In the genomic region with DNA sequence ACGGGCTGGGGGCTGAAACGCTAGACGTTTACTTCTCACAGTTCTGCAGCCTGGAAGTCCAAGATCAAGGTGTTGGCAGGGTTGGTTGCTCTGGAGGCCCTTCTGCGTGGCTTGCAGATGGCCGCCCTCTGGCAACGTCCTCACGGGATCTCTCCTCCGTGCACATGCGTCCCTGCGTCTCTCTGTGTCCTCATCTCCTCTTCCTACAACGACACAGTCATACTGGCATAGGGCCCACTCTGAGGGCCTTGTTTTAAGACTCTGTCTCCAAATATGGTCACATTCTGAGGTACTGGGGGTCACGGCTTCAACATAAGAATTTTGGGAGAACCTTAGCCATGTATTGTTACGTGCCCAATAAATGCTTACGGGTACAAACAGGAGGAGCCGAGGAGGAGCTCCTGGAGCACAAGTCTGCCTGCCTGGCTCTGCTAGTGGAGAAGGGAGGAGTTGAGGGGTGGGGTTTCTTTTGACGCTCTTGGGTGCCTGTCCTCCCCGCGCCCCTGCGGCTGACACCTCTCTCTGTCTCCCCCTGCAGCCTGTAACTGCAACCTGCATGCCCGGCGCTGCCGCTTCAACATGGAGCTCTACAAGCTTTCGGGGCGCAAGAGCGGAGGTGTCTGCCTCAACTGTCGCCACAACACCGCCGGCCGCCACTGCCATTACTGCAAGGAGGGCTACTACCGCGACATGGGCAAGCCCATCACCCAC, we compare ENCODE assay signal across 13 cellular contexts.
DNase-seq lines count a peak whose midpoint lies in the region; ATAC-seq, FAIRE-seq and TF ChIP-seq lines count a peak whose summit lies in the region.
"Had no signal": no experiment of that assay in that cellular context is flagged by ENCODE, and none has a peak within 500 bp of the region (broad histone marks: within the 10 kb centered on the region; RNA-seq: fewer than 3 reads in every experiment).

No MANE protein-coding gene starts in this region.

- no peak overlapping the region for H3K4me3 Mint-ChIP-seq in neural progenitor cell

- peaks cover 3% of the 10 kb centered on the region for H3K27me3 Mint-ChIP-seq in neural progenitor cell (ENCODE audit: insufficient read depth, low read depth)

- no peaks in the 10 kb centered on the region for H3K36me3 Mint-ChIP-seq in neural progenitor cell

- peaks cover 5% of the 10 kb centered on the region for H3K4me1 Mint-ChIP-seq in neural progenitor cell

- no peak overlapping the region for H3K27ac ChIP-seq in C4-2B
- H3K27ac ChIP-seq in Karpas-422 (ENCODE audit: low read length) = no peak overlapping the region
- no peak overlapping the region for H3K27ac ChIP-seq in neural progenitor cell
- H3K27ac ChIP-seq: BLaER1 treated with 17β-estradiol and CSF1 and Interleukin-3, amounts not matched to agents 10 nM and 100 nM; left lung had no signal

- TF ChIP-seq CTCF in C4-2B (conservative IDR thresholded peaks at IDR 0.05) (peak; percentile 68), bronchial epithelial cell (IDR thresholded peaks at IDR 0.05; ENCODE audit: insufficient read depth, low read length, severe bottlenecking) (peak; percentile 46), neural progenitor cell (IDR thresholded peaks at IDR 0.05) (peak; percentile 40)

- H3K36me3 ChIP-seq in Karpas-422 (ENCODE audit: insufficient read depth, low read length) (no peaks in the 10 kb centered on the region), bronchial epithelial cell (ENCODE audit: control insufficient read depth, insufficient read depth, low read length) (no peaks in the 10 kb centered on the region), neural progenitor cell (no peaks in the 10 kb centered on the region)
- H3K36me3 ChIP-seq: BLaER1 treated with 17β-estradiol and CSF1 and Interleukin-3, amounts not matched to agents 10 nM and 100 nM; left lung had no signal

- peaks cover 15% of the 10 kb centered on the region for H3K9me3 Mint-ChIP-seq in neural progenitor cell

- H3K4me1 ChIP-seq in Karpas-422 (ENCODE audit: low read length) (no peaks in the 10 kb centered on the region), neural progenitor cell (peaks cover 12% of the 10 kb centered on the region)
- H3K4me1 ChIP-seq: BLaER1 treated with 17β-estradiol and CSF1 and Interleukin-3, amounts not matched to agents 10 nM and 100 nM; left lung had no signal

- FAIRE-seq in bronchial epithelial cell (lab: Jason Lieb, UNC) = peak; percentile 83

- H3K79me2 ChIP-seq in Karpas-422 (ENCODE audit: low read length) = no peaks in the 10 kb centered on the region
- no peaks in the 10 kb centered on the region for H3K79me2 ChIP-seq in neural progenitor cell (ENCODE audit: low read depth)

- no peaks in the 10 kb centered on the region for H4K20me1 ChIP-seq in Karpas-422 (ENCODE audit: insufficient read depth, low read depth, low read length)
- H4K20me1 ChIP-seq in neural progenitor cell (ENCODE audit: low read depth) = no peaks in the 10 kb centered on the region
- H4K20me1 ChIP-seq: BLaER1 treated with 17β-estradiol and CSF1 and Interleukin-3, amounts not matched to agents 10 nM and 100 nM had no signal

- no peak for ATAC-seq in activated CD4-positive, CD25-positive, alpha-beta regulatory T cell treated with anti-CD3 and anti-CD28 coated beads, Interleukin-2, amount 50 U/mL, for 24 hours
- ATAC-seq in GM21423 (IDR thresholded peaks at IDR 0.05; ENCODE audit: unreplicated experiment) = no peak

- H3K9ac ChIP-seq in Karpas-422 (ENCODE audit: low read length) (no peak overlapping the region), neural progenitor cell (no peak overlapping the region)
- H3K9ac ChIP-seq: BLaER1 treated with 17β-estradiol and CSF1 and Interleukin-3, amounts not matched to agents 10 nM and 100 nM had no signal

- DNase-seq in Karpas-422 (peak; percentile 37), bronchial epithelial cell (ENCODE audit: low read depth) (no peak), neural progenitor cell (ENCODE audit: low spot score) (peak; percentile 50), retina (no peak), cardiac septum (ENCODE audit: low spot score) (no peak)
- DNase-seq: activated CD8-positive, alpha-beta memory T cell treated with anti-CD3 and anti-CD28 coated beads, Interleukin-2, amount 50 U/mL, for 4 hours; dermis blood vessel endothelial cell; GF-D8; left lung had no signal

- H3K4me3 ChIP-seq in Karpas-422 (ENCODE audit: low read length) (no peak overlapping the region), bronchial epithelial cell (ENCODE audit: low read depth, low read length) (peak overlapping the region; percentile 14), neural progenitor cell (no peak overlapping the region)
- H3K4me3 ChIP-seq: BLaER1 treated with 17β-estradiol and CSF1 and Interleukin-3, amounts not matched to agents 10 nM and 100 nM; left lung had no signal

- no peaks in the 10 kb centered on the region for H3K9me3 ChIP-seq in Karpas-422 (ENCODE audit: low read length)
- H3K9me3 ChIP-seq in neural progenitor cell (ENCODE audit: low read depth) = peaks cover 6% of the 10 kb centered on the region
- H3K9me3 ChIP-seq: left lung had no signal

- no peak overlapping the region for H3K27ac Mint-ChIP-seq in neural progenitor cell

- no peaks in the 10 kb centered on the region for H3K9me2 ChIP-seq in Karpas-422 (replicated peaks; ENCODE audit: insufficient read depth, low read length)

- intact Hi-C loops in cardiac septum (cut with DNase I) = no loop called here

- no peaks in the 10 kb centered on the region for H3K27me3 ChIP-seq in Karpas-422 (ENCODE audit: low read length)
- H3K27me3 ChIP-seq in bronchial epithelial cell (ENCODE audit: control insufficient read depth, insufficient read depth, low read length) = peaks cover 6% of the 10 kb centered on the region
- no peaks in the 10 kb centered on the region for H3K27me3 ChIP-seq in neural progenitor cell
- H3K27me3 ChIP-seq: BLaER1 treated with 17β-estradiol and CSF1 and Interleukin-3, amounts not matched to agents 10 nM and 100 nM had no signal

- H2AFZ ChIP-seq in Karpas-422 (ENCODE audit: low read length) (no peak overlapping the region), neural progenitor cell (replicated peaks) (no peak overlapping the region)

- H3K4me2 ChIP-seq in Karpas-422 (ENCODE audit: low read depth, low read length, poor library complexity, severe bottlenecking) = no peak overlapping the region
- H3K4me2 ChIP-seq in neural progenitor cell = no peak overlapping the region
- H3K4me2 ChIP-seq: BLaER1 treated with 17β-estradiol and CSF1 and Interleukin-3, amounts not matched to agents 10 nM and 100 nM had no signal

- H3F3A ChIP-seq in neural progenitor cell (ENCODE audit: low read depth) = peaks cover 7% of the 10 kb centered on the region

Comparison
In these comparisons a context has a peak if more than half of its experiments do, and no peak if none do; other contexts are left out.
1. DNase-seq: peak in Karpas-422 (single experiment) and neural progenitor cell (single experiment); none in bronchial epithelial cell (single experiment), retina (single experiment) and cardiac septum (single experiment).
2. Peak in every context shown above with its lines, with median percentiles within 50 percentile points of each other: CTCF ChIP-seq.